Comparison of ENCODE assay signal across 10 cellular contexts in genomic region chr5:6480133-6481051, GRCh38. TPM values are rescaled to one million over a fixed set of nuclear protein-coding genes. Genes with fewer than 3 reads are reported as not detected.
DNase-seq lines count a peak whose midpoint lies in the region; ATAC-seq and TF ChIP-seq lines count a peak whose summit lies in the region.
"Had no signal": no experiment of that assay in that cellular context is flagged by ENCODE, and none has a peak within 500 bp of the region (broad histone marks: within the 10 kb centered on the region; RNA-seq: fewer than 3 reads in every experiment).

No MANE protein-coding gene starts in this region.

- H4K8ac ChIP-seq in H9 (replicated peaks; ENCODE audit: insufficient read length, low read depth, low read length) = no peak overlapping the region

- H3K23me2 ChIP-seq in H9 (ENCODE audit: insufficient read length, low read depth, low read length, poor library complexity, severe bottlenecking) = no peaks in the 10 kb centered on the region

- H3K4ac ChIP-seq in H9 (ENCODE audit: low read depth, low read length) = no peak overlapping the region

- H3K23ac ChIP-seq in H9 (ENCODE audit: insufficient read length, low read depth, low read length) = no peak overlapping the region

- DNase-seq in DMS 273 (lab: John Stamatoyannopoulos, UW; ENCODE audit: unreplicated experiment) = peak; percentile 6
- no peak for DNase-seq in DMS 273 treated with DMSO at 0.1 percent for 48 hours (lab: John Stamatoyannopoulos, UW)
- DNase-seq in H9 = no peak
- no peak for DNase-seq in cardiac septum (ENCODE audit: low spot score)
- no peak for DNase-seq in Kasumi-1 (lab: John Stamatoyannopoulos, UW)

- no peaks in the 10 kb centered on the region for H3K36me3 Mint-ChIP-seq in H9 (ENCODE audit: insufficient read depth in 1 of 3, low read depth in 3 of 3)
- H3K36me3 Mint-ChIP-seq in activated T-helper 17 cell treated with anti-CD3 and anti-CD28 coated beads, Interleukin-2, amount 50 U/mL, for 72 hours (ENCODE audit: low read depth) = no peaks in the 10 kb centered on the region
- H3K36me3 Mint-ChIP-seq: type B pancreatic cell had no signal

- H3K4me1 ChIP-seq in H9 (ENCODE audit: insufficient read depth, low read length) = peaks cover 2% of the 10 kb centered on the region; the same call in 1 of the 2 replicates

- peaks cover 5% of the 10 kb centered on the region; the same call in 1 of the 2 replicates for H3K27me3 Mint-ChIP-seq in H9 (ENCODE audit: low read depth)
- peaks cover 16% of the 10 kb centered on the region for H3K27me3 Mint-ChIP-seq in activated T-helper 17 cell treated with anti-CD3 and anti-CD28 coated beads, Interleukin-2, amount 50 U/mL, for 72 hours

- no peak overlapping the region for H3K56ac ChIP-seq in H9 (ENCODE audit: insufficient read length, low read depth, low read length)

- H3K79me2 ChIP-seq in H9 (ENCODE audit: insufficient read depth, low read length) (no peaks in the 10 kb centered on the region), neural cell (replicated peaks; ENCODE audit: insufficient read depth, low read length) (no peaks in the 10 kb centered on the region)

- H3K36me3 ChIP-seq in neural cell (ENCODE audit: insufficient read depth, low read length) = no peaks in the 10 kb centered on the region

- no peak overlapping the region for H2BK15ac ChIP-seq in H9 (ENCODE audit: low read depth, low read length)

- no peak overlapping the region for H2BK12ac ChIP-seq in H9 (ENCODE audit: insufficient read length, low read depth, low read length)

- intact Hi-C loops in cardiac septum (cut with DNase I) = no loop called here

- no peak overlapping the region for H3K4me2 ChIP-seq in H9 (ENCODE audit: insufficient read depth, insufficient read length, low read length)
- H3K4me2 ChIP-seq in neural cell (ENCODE audit: low read length) = no peak overlapping the region

- H3K27ac Mint-ChIP-seq in H9 = no peak overlapping the region
- no peak overlapping the region for H3K27ac Mint-ChIP-seq in activated T-helper 17 cell treated with anti-CD3 and anti-CD28 coated beads, Interleukin-2, amount 50 U/mL, for 72 hours
- H3K27ac Mint-ChIP-seq: type B pancreatic cell had no signal

- H3K4me1 Mint-ChIP-seq in H9 = peaks cover 2 to 11% of the 10 kb centered on the region in 2 experiments
- no peaks in the 10 kb centered on the region for H3K4me1 Mint-ChIP-seq in activated T-helper 17 cell treated with anti-CD3 and anti-CD28 coated beads, Interleukin-2, amount 50 U/mL, for 72 hours

- H2AFZ ChIP-seq in H9 (ENCODE audit: low read length) (no peak overlapping the region), neural cell (ENCODE audit: low read depth, low read length) (no peak overlapping the region)

- H2BK5ac ChIP-seq in H9 (ENCODE audit: insufficient read length, low read length) = no peak overlapping the region

- H3K4me3 ChIP-seq in neural cell (ENCODE audit: low read length) = no peak overlapping the region

- H2BK20ac ChIP-seq in H9 (ENCODE audit: low read depth, low read length, poor library complexity, severe bottlenecking) = no peak overlapping the region

- H2BK120ac ChIP-seq in H9 (ENCODE audit: low read depth, low read length, poor library complexity, severe bottlenecking) = no peak overlapping the region

- no peaks in the 10 kb centered on the region for H3K9me3 Mint-ChIP-seq in H9
- no peaks in the 10 kb centered on the region for H3K9me3 Mint-ChIP-seq in activated T-helper 17 cell treated with anti-CD3 and anti-CD28 coated beads, Interleukin-2, amount 50 U/mL, for 72 hours
- H3K9me3 Mint-ChIP-seq: type B pancreatic cell had no signal

- peak; percentile 32 for ATAC-seq in HG03521 (IDR thresholded peaks at IDR 0.05; ENCODE audit: unreplicated experiment)
- ATAC-seq in activated T-helper 17 cell treated with anti-CD3 and anti-CD28 coated beads, Interleukin-2, amount 50 U/mL, for 72 hours (replicated peaks) = no peak

- no peak overlapping the region for H3K4me3 Mint-ChIP-seq in H9
- H3K4me3 Mint-ChIP-seq in activated T-helper 17 cell treated with anti-CD3 and anti-CD28 coated beads, Interleukin-2, amount 50 U/mL, for 72 hours = no peak overlapping the region
- H3K4me3 Mint-ChIP-seq: type B pancreatic cell had no signal

- H3K27ac ChIP-seq in H9 (ENCODE audit: insufficient read length, low read depth, low read length) (no peak overlapping the region), neural cell (ENCODE audit: low read length) (no peak overlapping the region)
- H3K27ac ChIP-seq: 22Rv1 had no signal

- TF ChIP-seq EP300 in neural cell (conservative IDR thresholded peaks at IDR 0.05; ENCODE audit: poor library complexity, severe bottlenecking) = no peak

- H3K27me3 ChIP-seq in H9 (ENCODE audit: insufficient read depth, low read length) = no peaks in the 10 kb centered on the region
- H3K27me3 ChIP-seq in neural cell (ENCODE audit: insufficient read depth, low read depth, low read length) = no peaks in the 10 kb centered on the region

- H3K9me3 ChIP-seq in H9 (ENCODE audit: control insufficient read depth, low read depth, low read length) = no peaks in the 10 kb centered on the region
- no peaks in the 10 kb centered on the region for H3K9me3 ChIP-seq in neural cell (ENCODE audit: low read length)

- WGBS in H9 (ENCODE audit: extremely low coverage, insufficient read length, low lambda C conversion rate) = no CpG with 5 or more reads among the region's 15 CpGs

- no peak overlapping the region for H4K5ac ChIP-seq in H9 (ENCODE audit: insufficient read length, low read depth, low read length)

- no peak overlapping the region for H4K91ac ChIP-seq in H9 (ENCODE audit: insufficient read length, low read depth, low read length)

- H4K20me1 ChIP-seq in H9 (ENCODE audit: control insufficient read depth, insufficient read depth, insufficient read length) (no peaks in the 10 kb centered on the region), neural cell (ENCODE audit: insufficient read depth) (no peaks in the 10 kb centered on the region)

- no peak overlapping the region for H3T11ph ChIP-seq in H9 (ENCODE audit: low read length)

- no peaks in the 10 kb centered on the region for H3F3A ChIP-seq in neural cell (ENCODE audit: insufficient read depth, low read length, poor library complexity, severe bottlenecking)

- TF ChIP-seq CTCF in H9 (conservative IDR thresholded peaks at IDR 0.05) = peak; percentile 42; the same call in 2 of the 3 replicates
- TF ChIP-seq CTCF in neural cell (IDR thresholded peaks at IDR 0.05; ENCODE audit: poor library complexity, severe bottlenecking) = peak; percentile 36

- no peak overlapping the region for H2AK5ac ChIP-seq in H9 (ENCODE audit: insufficient read length, low read length)

- H3K14ac ChIP-seq in H9 (ENCODE audit: insufficient read depth, low read length) = no peak overlapping the region

- H3K9ac ChIP-seq in H9 (ENCODE audit: extremely low read depth, insufficient read length, low read length) (no peak overlapping the region), neural cell (ENCODE audit: low read length) (no peak overlapping the region)

- H3K79me1 ChIP-seq in H9 (ENCODE audit: insufficient read depth, low read depth, low read length, poor library complexity, severe bottlenecking) = no peaks in the 10 kb centered on the region

- no peak overlapping the region for H3K18ac ChIP-seq in H9 (ENCODE audit: insufficient read length, low read depth, low read length)

- peak; percentile 11 for TF ChIP-seq RAD21 in neural cell (conservative IDR thresholded peaks at IDR 0.05)

- no peaks in the 10 kb centered on the region for H3K9me2 ChIP-seq in neural cell (ENCODE audit: insufficient read depth, low read length)

TF ChIP-seq in neural cell, 6 proteins besides CTCF, POLR2A, EP300 and RAD21:
- TF ChIP-seq MXI1 (conservative IDR thresholded peaks at IDR 0.05; ENCODE audit: poor library complexity, severe bottlenecking) (no peak), REST (IDR thresholded peaks at IDR 0.05; ENCODE audit: borderline replicate concordance) (no peak), SMC3 (conservative IDR thresholded peaks at IDR 0.05; ENCODE audit: poor library complexity) (peak; percentile 21), TAF1 (IDR thresholded peaks at IDR 0.05; ENCODE audit: low read depth) (no peak), EZH2 (IDR thresholded peaks at IDR 0.05; ENCODE audit: borderline replicate concordance, insufficient read depth, low read length, poor library complexity, severe bottlenecking) (no peak), POLR2AphosphoS5 (IDR thresholded peaks at IDR 0.05) (no peak)

RNA-seq across cellular contexts. Expression of gene UBE2QL1, which starts 31.7 kb away (rescaled TPM):
- 0.11 and 0.15 TPM in 2 replicates for total RNA-seq in H9 (2021)
- 12.9 and 13.8 TPM in 2 replicates for polyA plus RNA-seq in neural cell
- 14.9 and 15.6 TPM in 2 replicates for polyA minus RNA-seq in neural cell
- total RNA-seq in activated T-helper 17 cell treated with anti-CD3 and anti-CD28 coated beads, Interleukin-2, amount 50 U/mL, for 72 hours = not detected
- total RNA-seq in cardiac septum = 13.1 TPM

Comparison
In these comparisons a context has a peak if more than half of its experiments do, and no peak if none do; other contexts are left out.
1. RNA of gene UBE2QL1, which starts 31.7 kb away (total RNA-seq): 13.1 TPM in cardiac septum (single experiment); 0.11 to 0.15 TPM in H9 and not detected in activated T-helper 17 cell treated with anti-CD3 and anti-CD28 coated beads, Interleukin-2, amount 50 U/mL, for 72 hours; every median in the first group is over 10 times any median in the second.